ENCODE assay signal across 1 cellular context in genomic region chr16:10447289-10447688, GRCh38.
TF ChIP-seq lines count a peak whose summit lies in the region.

No MANE protein-coding gene starts in this region.

TF ChIP-seq in HepG2, 621 proteins besides CTCF, POLR2A, EP300 and RAD21 (continued from another document):
- TF ChIP-seq MLXIP (CRISPR knock-in tag; IDR thresholded peaks at IDR 0.05; ENCODE audit: borderline replicate concordance), result no peak
